11 cellular contexts compared by ENCODE assay signal in the genomic region with DNA sequence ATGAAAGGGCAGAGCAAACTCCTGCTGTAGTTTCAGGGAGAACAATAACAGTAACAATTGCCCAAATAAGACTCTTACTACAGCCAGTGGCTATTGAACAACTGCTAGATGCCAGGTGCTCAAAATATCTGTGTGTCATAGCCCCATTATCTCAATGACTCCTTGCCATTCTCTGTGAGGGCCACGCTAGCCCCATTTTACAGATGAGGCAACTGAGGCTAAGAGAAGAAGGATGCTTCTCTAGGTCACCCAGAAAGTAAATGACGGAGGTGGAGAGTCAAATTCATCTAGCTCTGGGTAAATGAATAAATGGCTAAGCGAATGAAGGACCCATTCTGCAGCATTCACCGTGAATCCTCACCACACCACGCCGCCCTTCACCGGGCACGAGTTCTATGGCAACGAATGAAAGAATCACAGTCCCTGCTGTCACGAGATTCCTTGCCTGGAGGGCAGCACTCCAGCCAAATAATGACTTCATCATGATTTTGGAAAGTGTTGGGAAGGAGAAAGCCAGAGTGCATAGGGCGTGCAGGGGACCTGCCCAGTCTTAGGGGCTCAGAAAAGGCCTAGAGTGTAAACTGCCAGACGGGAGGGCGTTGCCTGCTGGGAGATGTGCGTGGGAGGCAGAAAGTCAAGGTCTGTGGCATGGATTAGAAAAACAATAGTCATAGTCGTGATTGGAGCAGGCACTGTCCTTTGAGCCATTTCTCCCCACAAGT.
DNase-seq lines count a peak whose midpoint lies in the region; ATAC-seq, FAIRE-seq and TF ChIP-seq lines count a peak whose summit lies in the region.
"Had no signal": no experiment of that assay in that cellular context is flagged by ENCODE, and none has a peak within 500 bp of the region (broad histone marks: within the 10 kb centered on the region; RNA-seq: fewer than 3 reads in every experiment).

No MANE protein-coding gene starts in this region.

- no peak for TF ChIP-seq POLR2A in gastroesophageal sphincter (IDR thresholded peaks at IDR 0.05)

- peaks cover 17% of the 10 kb centered on the region for H3K4me1 ChIP-seq in adipocyte (ENCODE audit: control insufficient read depth, insufficient read depth, low read length)
- H3K4me1 ChIP-seq in gastroesophageal sphincter: peaks cover 0 to 31% (median 9%) of the 10 kb centered on the region in 3 donors
- H3K4me1 ChIP-seq in pancreas: no peaks in the 10 kb centered on the region

- H3K4me3 ChIP-seq in adipocyte (ENCODE audit: low read length) (no peak overlapping the region), gastroesophageal sphincter (no peak overlapping the region), pancreas (no peak overlapping the region)
- H3K4me3 ChIP-seq: GM12878 had no signal

- intact Hi-C loops in pancreas (cut with DNase I): no loop called here

- no peak for FAIRE-seq in pancreas (lab: Jason Lieb, UNC)
- FAIRE-seq: GM12878 had no signal

- H3K27me3 ChIP-seq in adipocyte (replicated peaks; ENCODE audit: control insufficient read depth, insufficient read depth, low read length): no peaks in the 10 kb centered on the region
- no peaks in the 10 kb centered on the region for H3K27me3 ChIP-seq in gastroesophageal sphincter
- H3K27me3 ChIP-seq in pancreas: no peaks in the 10 kb centered on the region

- H3K36me3 ChIP-seq in adipocyte (ENCODE audit: control insufficient read depth, insufficient read depth, low read length, severe bottlenecking) (no peaks in the 10 kb centered on the region), gastroesophageal sphincter (no peaks in the 10 kb centered on the region), pancreas (no peaks in the 10 kb centered on the region)

- H3K9ac ChIP-seq in adipocyte (ENCODE audit: low read length): peak overlapping the region; percentile 50

- 29 to 40% methylated on average over 11 to 15 of the region's 15 CpGs for WGBS in gastroesophageal sphincter (ENCODE audit: low coverage in 1 of 2), 2 donors
- 68 to 74% methylated on average over 15 of the region's 15 CpGs for WGBS in pancreas, 2 donors

- H3K27ac ChIP-seq in gastroesophageal sphincter (peak overlapping the region in 3 of 4 donors; percentile 51 to 56 (median 54)), pancreas (no peak overlapping the region)

- ATAC-seq in gastroesophageal sphincter (peak; percentile 75), pancreas (peak in 3 of 4 donors; percentile 27 to 36 (median 33)), HG03571 (IDR thresholded peaks at IDR 0.05; ENCODE audit: unreplicated experiment) (no peak)
- ATAC-seq: GM12878 had no signal

- no peak for TF ChIP-seq CTCF in gastroesophageal sphincter (IDR thresholded peaks at IDR 0.05)
- no peak for TF ChIP-seq CTCF in pancreas (IDR thresholded peaks at IDR 0.05)

- H3K9me3 ChIP-seq in adipocyte (ENCODE audit: control insufficient read depth, low read length) (peaks cover 5% of the 10 kb centered on the region), gastroesophageal sphincter (no peaks in the 10 kb centered on the region), pancreas (no peaks in the 10 kb centered on the region)

- in situ Hi-C loops in Caki2 (cut with HindIII; ENCODE audit: low pct_unique_long_range_greater_than_20kb, low sequenced_read_pairs): no loop called here

- DNase-seq in Caki2 (ENCODE audit: low read depth): peak; percentile 91
- DNase-seq in adipocyte (ENCODE audit: low read depth): peak; percentile 70
- no peak for DNase-seq in pancreas
- no peak for DNase-seq in NCI-H2227 treated with DMSO at 0.1 percent for 48 hours (lab: John Stamatoyannopoulos, UW)
- no peak for DNase-seq in DMS153 (lab: John Stamatoyannopoulos, UW)
- DNase-seq in stimulated activated CD4-positive, alpha-beta T cell treated with anti-CD3 and anti-CD28 coated beads, Interleukin-2, amount 100 ng/mL, for 48 hours: no peak
- DNase-seq: activated CD4-positive, alpha-beta T cell treated with anti-CD3 and anti-CD28 coated beads for 4 hours; activated naive CD4-positive, alpha-beta T cell treated with Interleukin-2 at 50 U/mL for 16 hours had no signal

- no peak for TF ChIP-seq EP300 in gastroesophageal sphincter (IDR thresholded peaks at IDR 0.05)

Comparison
In these comparisons a context has a peak if more than half of its experiments do, and no peak if none do; other contexts are left out.
1. DNase-seq: peak in Caki2 (single experiment) and adipocyte (single experiment); none in pancreas (0 of 6), NCI-H2227 treated with DMSO at 0.1 percent for 48 hours (single experiment), DMS153 (single experiment) and stimulated activated CD4-positive, alpha-beta T cell treated with anti-CD3 and anti-CD28 coated beads, Interleukin-2, amount 100 ng/mL, for 48 hours (0 of 2).
2. H3K27ac ChIP-seq: peak in gastroesophageal sphincter (3 of 4); none in pancreas (0 of 4).